ENCODE assay signal across 27 cellular contexts in the genomic region with DNA sequence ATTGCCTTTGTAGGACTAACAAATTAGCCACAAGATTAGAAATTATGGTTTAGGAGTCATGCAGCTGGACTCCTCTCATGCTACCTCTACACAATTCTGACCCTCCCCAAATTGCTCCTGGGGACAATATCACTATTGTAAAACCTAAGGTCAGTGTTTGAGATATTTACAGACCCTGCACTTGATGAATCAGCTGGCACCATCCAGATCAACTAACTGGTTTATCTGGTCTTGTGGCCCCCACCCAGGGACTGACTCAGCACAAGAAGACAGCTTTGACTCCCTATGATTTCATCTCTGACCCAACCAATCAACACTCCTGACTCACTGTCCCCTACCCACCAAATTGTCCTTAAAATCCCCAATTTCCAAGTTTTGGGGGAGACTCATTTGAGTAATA.
"Had no signal": no experiment of that assay in that cellular context is flagged by ENCODE, and none has a peak within 500 bp of the region (broad histone marks: within the 10 kb centered on the region; RNA-seq: fewer than 3 reads in every experiment).

No MANE protein-coding gene starts in this region.

- H3K4me1 Mint-ChIP-seq: immature natural killer cell; naive thymus-derived CD4-positive, alpha-beta T cell; stimulated activated memory B cell treated with anti-CD40 and anti-IgM and Interleukin-4, amounts not matched to agents 10 μg/mL and 1 μg/mL and 100 μg/mL, for 72 hours had no signal

- H3K36me3 Mint-ChIP-seq: immature natural killer cell; naive thymus-derived CD4-positive, alpha-beta T cell; natural killer cell treated with Interleukin-12 subunit alpha and Interleukin-12 subunit beta and Interleukin-15 and Interleukin-18, amount 100 ng/mL, for 72 hours; stimulated activated memory B cell treated with anti-CD40 and anti-IgM and Interleukin-4, amounts not matched to agents 10 μg/mL and 1 μg/mL and 100 μg/mL, for 72 hours had no signal

- H3K4me3 ChIP-seq: left lung, lower lobe of right lung, mucosa of descending colon, ovary, right atrium auricular region, right lobe of liver, smooth muscle cell, stomach, testis, thyroid gland, transverse colon, upper lobe of left lung, vagina had no signal

- H3K27ac Mint-ChIP-seq: immature natural killer cell; naive thymus-derived CD4-positive, alpha-beta T cell; natural killer cell treated with Interleukin-12 subunit alpha and Interleukin-12 subunit beta and Interleukin-15 and Interleukin-18, amount 100 ng/mL, for 72 hours; progenitor cell of endocrine pancreas; stimulated activated memory B cell treated with anti-CD40 and anti-IgM and Interleukin-4, amounts not matched to agents 10 μg/mL and 1 μg/mL and 100 μg/mL, for 72 hours had no signal

- H3K27me3 Mint-ChIP-seq: natural killer cell treated with Interleukin-12 subunit alpha and Interleukin-12 subunit beta and Interleukin-15 and Interleukin-18, amount 100 ng/mL, for 72 hours had no signal

- DNase-seq: immature natural killer cell; kidney; left colon; left lung; lower lobe of right lung; mesendoderm; midbrain; mucosa of descending colon; naive thymus-derived CD4-positive, alpha-beta T cell; ovary; right lobe of liver; stimulated activated CD4-positive, alpha-beta T cell treated with anti-CD3 and anti-CD28 coated beads, Interleukin-1b, Interleukin-23, amount 100 ng/mL, for 48 hours; stimulated activated CD4-positive, alpha-beta T cell treated with anti-CD3 and anti-CD28 coated beads, Interleukin-2, amount 100 ng/mL, for 48 hours; stimulated activated CD4-positive, alpha-beta T cell treated with anti-CD3 and anti-CD28 coated beads, Interleukin-4, amount 100 ng/mL, for 4 hours; stimulated activated CD8-positive, alpha-beta memory T cell treated with anti-CD3 and anti-CD28 coated beads, Interleukin-4, amount 100 ng/mL, for 48 hours; stimulated activated naive CD4-positive, alpha-beta T cell treated with Interleukin-2 at 50 U/mL for 16 hours; stomach; testis; thyroid gland; transverse colon; upper lobe of left lung had no signal

- H3K4me3 Mint-ChIP-seq: immature natural killer cell; naive thymus-derived CD4-positive, alpha-beta T cell; natural killer cell treated with Interleukin-12 subunit alpha and Interleukin-12 subunit beta and Interleukin-15 and Interleukin-18, amount 100 ng/mL, for 72 hours; stimulated activated memory B cell treated with anti-CD40 and anti-IgM and Interleukin-4, amounts not matched to agents 10 μg/mL and 1 μg/mL and 100 μg/mL, for 72 hours had no signal

- ATAC-seq: left colon; left lung; lower lobe of right lung; mucosa of descending colon; naive thymus-derived CD4-positive, alpha-beta T cell; natural killer cell treated with Interleukin-12 subunit alpha and Interleukin-12 subunit beta and Interleukin-15 and Interleukin-18, amount 100 ng/mL, for 72 hours; right lobe of liver; stimulated activated memory B cell treated with anti-CD40 and anti-IgM and Interleukin-4, amounts not matched to agents 10 μg/mL and 1 μg/mL and 100 μg/mL, for 72 hours had no signal

- H3K27ac ChIP-seq: left lung, lower lobe of right lung, ovary, right atrium auricular region, right lobe of liver, stomach, testis, thyroid gland, transverse colon, upper lobe of left lung, vagina had no signal

- H3K36me3 ChIP-seq: left lung, lower lobe of right lung, ovary, right atrium auricular region, right lobe of liver, stomach, thyroid gland, transverse colon, upper lobe of left lung, vagina had no signal

- H3K27me3 ChIP-seq: left lung, ovary, right atrium auricular region, right lobe of liver, stomach, testis, thyroid gland, transverse colon, upper lobe of left lung, vagina had no signal

- H3K4me1 ChIP-seq: left lung, lower lobe of right lung, right atrium auricular region, right lobe of liver, stomach, testis, thyroid gland, transverse colon, upper lobe of left lung, vagina had no signal

- H3K9me3 ChIP-seq: right atrium auricular region, right lobe of liver, testis, thyroid gland, transverse colon, upper lobe of left lung, vagina had no signal

- H3K4me2 ChIP-seq: smooth muscle cell had no signal
